Comparison of ENCODE assay signal across 8 cellular contexts in the genomic region with DNA sequence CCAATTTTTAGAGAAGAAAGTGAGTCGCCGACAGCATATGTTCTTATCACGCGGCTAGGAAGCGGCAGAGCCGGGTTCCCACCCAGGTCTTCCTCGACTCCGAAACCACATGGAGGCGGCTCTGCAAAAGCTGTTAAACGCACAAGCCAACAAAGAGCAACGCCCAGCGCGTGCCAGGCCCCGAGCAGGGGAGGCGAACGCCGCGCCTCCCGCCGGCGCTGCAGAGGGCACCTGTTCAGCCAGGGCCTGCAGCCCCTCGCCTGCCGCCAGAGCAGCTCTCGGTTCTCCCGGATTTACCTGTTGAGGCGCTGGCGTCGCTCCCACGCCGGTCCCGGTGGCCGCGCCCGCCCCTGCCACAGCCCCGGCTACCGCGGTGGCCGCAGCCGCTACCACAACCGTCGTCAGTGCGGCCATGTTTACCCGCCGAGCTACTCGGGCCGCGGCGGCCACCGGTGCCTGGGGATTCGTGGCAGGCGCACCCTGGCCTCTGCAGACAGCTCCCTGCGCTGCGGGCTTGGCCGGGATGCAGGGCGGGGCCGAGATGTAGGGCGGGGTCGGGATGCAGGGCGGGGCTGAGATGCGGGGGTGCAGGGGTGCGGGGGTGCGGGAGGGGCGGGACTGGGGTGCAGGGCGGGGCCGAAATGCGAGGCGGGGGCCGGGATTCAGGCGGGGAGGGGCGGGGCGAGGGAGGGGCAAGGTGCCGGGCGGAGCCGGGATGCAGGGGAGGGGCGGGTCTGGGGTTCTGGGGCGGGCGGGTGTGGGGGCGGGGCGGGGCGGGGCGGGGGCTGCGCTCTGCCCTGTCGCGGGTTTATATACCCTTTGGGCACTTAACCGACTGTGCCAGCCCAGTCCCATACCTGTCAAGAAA. TPM values are rescaled to one million over a fixed set of nuclear protein-coding genes. Genes with fewer than 3 reads are reported as not detected.
A peak's percentile ranks its signal among the peaks of the same experiment; 100 is the strongest.
DNase-seq lines count a peak whose midpoint lies in the region; ATAC-seq and TF ChIP-seq lines count a peak whose summit lies in the region.

A gene with protein sequence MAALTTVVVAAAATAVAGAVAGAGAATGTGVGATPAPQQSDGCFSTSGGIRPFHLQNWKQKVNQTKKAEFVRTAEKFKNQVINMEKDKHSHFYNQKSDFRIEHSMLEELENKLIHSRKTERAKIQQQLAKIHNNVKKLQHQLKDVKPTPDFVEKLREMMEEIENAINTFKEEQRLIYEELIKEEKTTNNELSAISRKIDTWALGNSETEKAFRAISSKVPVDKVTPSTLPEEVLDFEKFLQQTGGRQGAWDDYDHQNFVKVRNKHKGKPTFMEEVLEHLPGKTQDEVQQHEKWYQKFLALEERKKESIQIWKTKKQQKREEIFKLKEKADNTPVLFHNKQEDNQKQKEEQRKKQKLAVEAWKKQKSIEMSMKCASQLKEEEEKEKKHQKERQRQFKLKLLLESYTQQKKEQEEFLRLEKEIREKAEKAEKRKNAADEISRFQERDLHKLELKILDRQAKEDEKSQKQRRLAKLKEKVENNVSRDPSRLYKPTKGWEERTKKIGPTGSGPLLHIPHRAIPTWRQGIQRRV (minus strand): TSS at position 525 of the 868 bp plus-strand sequence. CDS start 111 bp downstream, at position 414.

- H3K27ac Mint-ChIP-seq in activated naive CD4-positive, alpha-beta T cell treated with anti-CD3 and anti-CD28 coated beads for 36 hours = no peak within 1 kb of the TSS
- H3K27ac Mint-ChIP-seq in glutamatergic neuron (ENCODE audit: unreplicated experiment) (peak within 1 kb of the TSS; percentile 97), osteocyte (ENCODE audit: unreplicated experiment) (peak within 1 kb of the TSS; percentile 84)

- CTCF ChIA-PET in activated naive CD4-positive, alpha-beta T cell treated with anti-CD3 and anti-CD28 coated beads for 36 hours (lab: Charles Lee) = interaction anchor here (0.6 to 1.1 kb wide), 2 partner anchors 292 to 1685 kb away, joined by 3 read pairs; no protein-coding TSS in a partner anchor

- DNase-seq in EH (ENCODE audit: low read depth) (peak; percentile 81), KBM-7 (peak; percentile 74), SJSA1 (ENCODE audit: low read depth in 1 of 2, low spot score in 2 of 2) (peak; percentile 74 to 86), glutamatergic neuron (peak; percentile 87), osteocyte (ENCODE audit: extremely low spot score, unreplicated experiment) (peak; percentile 87), thoracic aorta (ENCODE audit: low spot score) (peak; percentile 31)
- DNase-seq in activated naive CD4-positive, alpha-beta T cell treated with anti-CD3 and anti-CD28 coated beads for 36 hours = peak; percentile 85

- no peak for TF ChIP-seq CTCF in glutamatergic neuron (IDR thresholded peaks at IDR 0.05; ENCODE audit: partially characterized antibody, unreplicated experiment)
- TF ChIP-seq CTCF in osteocyte (IDR thresholded peaks at IDR 0.05) = no peak
- TF ChIP-seq CTCF in thoracic aorta (IDR thresholded peaks at IDR 0.05) = no peak

- H3K27me3 Mint-ChIP-seq in activated naive CD4-positive, alpha-beta T cell treated with anti-CD3 and anti-CD28 coated beads for 36 hours (ENCODE audit: low read depth) = peaks cover 3% of the 10 kb centered on the region
- H3K27me3 Mint-ChIP-seq in glutamatergic neuron (ENCODE audit: unreplicated experiment) (peaks cover 7% of the 10 kb centered on the region), osteocyte (ENCODE audit: unreplicated experiment) (peaks cover 28% of the 10 kb centered on the region)

- H3K4me3 Mint-ChIP-seq in activated naive CD4-positive, alpha-beta T cell treated with anti-CD3 and anti-CD28 coated beads for 36 hours = peak within 1 kb of the TSS; percentile 80
- peak within 1 kb of the TSS; percentile 96 for H3K4me3 Mint-ChIP-seq in glutamatergic neuron (ENCODE audit: unreplicated experiment)
- H3K4me3 Mint-ChIP-seq in osteocyte (ENCODE audit: unreplicated experiment) = peak within 1 kb of the TSS; percentile 98

- H3K27me3 ChIP-seq in SJSA1 (replicated peaks) (no peaks in the 10 kb centered on the region), thoracic aorta (replicated peaks; ENCODE audit: insufficient read depth) (no peaks in the 10 kb centered on the region)

- H3K4me3 ChIP-seq in SJSA1 (peak within 1 kb of the TSS; percentile 85), thoracic aorta (peak within 1 kb of the TSS; percentile 96)

- H3K4me1 ChIP-seq in SJSA1 (replicated peaks) (peaks cover 5% of the 10 kb centered on the region; the same call in 1 of the 2 replicates), thoracic aorta (ENCODE audit: control insufficient read depth in 1 of 2, low read depth in 2 of 2) (peaks cover 0 to 3% of the 10 kb centered on the region in 2 donors)

- ATAC-seq in GM21737 (IDR thresholded peaks at IDR 0.05; ENCODE audit: unreplicated experiment) = peak; percentile 78
- ATAC-seq in thoracic aorta (ENCODE audit: insufficient number of reproducible peaks, low FRiP score, low read depth) = peak; percentile 12

- H3K4me1 Mint-ChIP-seq in activated naive CD4-positive, alpha-beta T cell treated with anti-CD3 and anti-CD28 coated beads for 36 hours (ENCODE audit: low read depth) = peaks cover 4% of the 10 kb centered on the region
- H3K4me1 Mint-ChIP-seq in glutamatergic neuron (ENCODE audit: low read depth, unreplicated experiment) = peaks cover 3% of the 10 kb centered on the region
- H3K4me1 Mint-ChIP-seq in osteocyte (ENCODE audit: unreplicated experiment) = peaks cover 22% of the 10 kb centered on the region

- H3K36me3 Mint-ChIP-seq in activated naive CD4-positive, alpha-beta T cell treated with anti-CD3 and anti-CD28 coated beads for 36 hours (ENCODE audit: low read depth) = peaks cover 6% of the 10 kb centered on the region
- H3K36me3 Mint-ChIP-seq in glutamatergic neuron (ENCODE audit: unreplicated experiment) = peaks cover 22% of the 10 kb centered on the region
- H3K36me3 Mint-ChIP-seq in osteocyte (ENCODE audit: unreplicated experiment) = peaks cover 4% of the 10 kb centered on the region

- in situ Hi-C loops in KBM-7 (cut with MboI; ENCODE audit: low pct_unique_long_range_greater_than_20kb, low sequenced_read_pairs) = no loop called here

- intact Hi-C loops in activated naive CD4-positive, alpha-beta T cell treated with anti-CD3 and anti-CD28 coated beads for 36 hours (cut with micrococcal nuclease) = loop anchor here (1.0 to 5.0 kb wide), 6 partner anchors 34 to 545 kb away; partner anchors contain the start of genes AP3S1, ATG12, FEM1C and PGGT1B

- peaks cover 6% of the 10 kb centered on the region for H3K9me3 Mint-ChIP-seq in activated naive CD4-positive, alpha-beta T cell treated with anti-CD3 and anti-CD28 coated beads for 36 hours
- H3K9me3 Mint-ChIP-seq in glutamatergic neuron (ENCODE audit: unreplicated experiment) (peaks cover 8% of the 10 kb centered on the region), osteocyte (ENCODE audit: unreplicated experiment) (peaks cover 9% of the 10 kb centered on the region)

- no peak within 1 kb of the TSS for H3K27ac ChIP-seq in SJSA1
- H3K27ac ChIP-seq in thoracic aorta = no peak within 1 kb of the TSS

- H3K9me3 ChIP-seq in SJSA1 (replicated peaks) (no peaks in the 10 kb centered on the region), thoracic aorta (peaks cover 3% of the 10 kb centered on the region)

- H3K36me3 ChIP-seq in SJSA1 (0 out of 2 replicates have a peak, but pooled peaks cover 3% of the 10 kb centered on the region), thoracic aorta (no peaks in the 10 kb centered on the region)

RNA-seq across cellular contexts. Expression of the gene that starts here (rescaled TPM):
- 11.1 and 29.8 TPM in 2 replicates for total RNA-seq in SJSA1 (2014; rRNA removed; shearing (Covaris generic))
- total RNA-seq in activated naive CD4-positive, alpha-beta T cell treated with anti-CD3 and anti-CD28 coated beads for 36 hours = 1 to 10 TPM; 1.9 to 2.1 TPM
- total RNA-seq in glutamatergic neuron (ENCODE audit: unreplicated experiment) = 53.7 TPM
- 7.8 and 8.9 TPM in 2 replicates for total RNA-seq in osteocyte
- total RNA-seq in thoracic aorta = 10 to 100 TPM in 1 of 2 donors, 1 to 10 TPM in 1; 8.4 to 11.1 TPM

Comparison
In these comparisons a context has a peak if more than half of its experiments do, and no peak if none do; other contexts are left out.
1. DNase-seq: peak in every context shown above with its lines; median percentile 87 in glutamatergic neuron; 87 in osteocyte; 85 in activated naive CD4-positive, alpha-beta T cell treated with anti-CD3 and anti-CD28 coated beads for 36 hours; 81 in EH; 80 in SJSA1; 74 in KBM-7; 31 in thoracic aorta.